In genomic region chr9:134432471-134432870, GRCh38 we compare ENCODE assay signal across 14 cellular contexts.
DNase-seq lines count a peak whose midpoint lies in the region; ATAC-seq and TF ChIP-seq lines count a peak whose summit lies in the region.
"Had no signal": no experiment of that assay in that cellular context is flagged by ENCODE, and none has a peak within 500 bp of the region (broad histone marks: within the 10 kb centered on the region; RNA-seq: fewer than 3 reads in every experiment).

No MANE protein-coding gene starts in this region.

- H3K9me3 ChIP-seq in A673 (ENCODE audit: low read depth, low read length, poor library complexity, severe bottlenecking) (no peaks in the 10 kb centered on the region), ascending aorta (no peaks in the 10 kb centered on the region), esophagus squamous epithelium (no peaks in the 10 kb centered on the region)
- H3K9me3 ChIP-seq: Caco-2 had no signal

- POLR2A ChIA-PET in A673 (lab: Charles Lee; ENCODE audit: low non-redundant PET) = interaction anchor here (0.6 kb wide), 1 partner anchor 234 kb away, joined by 4 read pairs; no protein-coding TSS in a partner anchor

- peak overlapping the region; percentile 71 for H3K27ac ChIP-seq in A673 (ENCODE audit: low read depth, low read length, poor library complexity, severe bottlenecking)
- peak overlapping the region; percentile 64 to 69 for H3K27ac ChIP-seq in ascending aorta
- peak overlapping the region; percentile 87 to 95 (median 92) for H3K27ac ChIP-seq in esophagus squamous epithelium
- peak overlapping the region in 19 of 21 experiments; percentile 31 to 89 (median 68) for H3K27ac ChIP-seq in skin epidermis
- H3K27ac ChIP-seq: neural progenitor cell had no signal

- H3K4me1 ChIP-seq in A673 (ENCODE audit: insufficient read depth, low read length, poor library complexity, severe bottlenecking) (peaks cover 17% of the 10 kb centered on the region), ascending aorta (peaks cover 16 to 35% of the 10 kb centered on the region in 2 donors), esophagus squamous epithelium (peaks cover 63 to 90% (median 67%) of the 10 kb centered on the region in 3 donors)
- H3K4me1 ChIP-seq: Caco-2 had no signal

- DNase-seq in A673 (ENCODE audit: low spot score) (no peak), ascending aorta (ENCODE audit: low spot score in 2 of 2) (no peak), esophagus squamous epithelium (lab: John Stamatoyannopoulos, UW) (no peak), SKM-1 (lab: John Stamatoyannopoulos, UW; ENCODE audit: unreplicated experiment) (no peak), NCI-H2029 (lab: John Stamatoyannopoulos, UW) (no peak), RPMI8226 (no peak)
- DNase-seq: activated CD4-positive, alpha-beta memory T cell treated with anti-CD3 and anti-CD28 coated beads, Interleukin-2, amount 10 ng/mL, durations not matched to agents 7 days and 5 days; Caco-2; NCI-H1105 treated with DMSO at 0.1 percent for 48 hours; NCI-H345; stimulated activated naive CD4-positive, alpha-beta T cell treated with Interleukin-2 at 50 U/mL for 16 hours had no signal

- TF ChIP-seq CTCF in A673 (conservative IDR thresholded peaks at IDR 0.05; ENCODE audit: low read depth, low read length) (no peak), ascending aorta (IDR thresholded peaks at IDR 0.05) (no peak), esophagus squamous epithelium (IDR thresholded peaks at IDR 0.05) (peak in 1 of 6 experiments; percentile 4)

- H3K36me3 ChIP-seq in A673 (ENCODE audit: insufficient read depth, low read length, poor library complexity, severe bottlenecking) (peaks cover 11% of the 10 kb centered on the region), ascending aorta (peaks cover 30 to 43% of the 10 kb centered on the region in 2 donors), esophagus squamous epithelium (peaks cover 6 to 82% (median 17%) of the 10 kb centered on the region in 3 donors)
- H3K36me3 ChIP-seq: neural progenitor cell had no signal

- no peak for TF ChIP-seq POLR2A in esophagus squamous epithelium (IDR thresholded peaks at IDR 0.05)

- no TSS peak for BruUV-seq in A673 (replicated peaks; lab: Mats Ljungman, UMichigan)

- H3K27me3 ChIP-seq in A673 (replicated peaks; ENCODE audit: insufficient read depth, low read depth, low read length, poor library complexity) = no peaks in the 10 kb centered on the region
- no peaks in the 10 kb centered on the region for H3K27me3 ChIP-seq in ascending aorta
- no peaks in the 10 kb centered on the region for H3K27me3 ChIP-seq in esophagus squamous epithelium
- H3K27me3 ChIP-seq: neural progenitor cell had no signal

- intact Hi-C loops in A673 (cut with micrococcal nuclease; ENCODE audit: unreplicated experiment) (no loop called here), ascending aorta (cut with DNase I) (no loop called here), esophagus squamous epithelium (cut with DNase I) (loop anchor here (10.0 kb wide), 1 partner anchor 68 kb away; no protein-coding TSS in a partner anchor)

- H3K4me3 ChIP-seq in A673 (ENCODE audit: low read depth, low read length, poor library complexity, severe bottlenecking) = no peak overlapping the region
- H3K4me3 ChIP-seq in ascending aorta = no peak overlapping the region
- H3K4me3 ChIP-seq in esophagus squamous epithelium = no peak overlapping the region
- H3K4me3 ChIP-seq in skin epidermis = no peak overlapping the region
- H3K4me3 ChIP-seq: neural progenitor cell had no signal

- WGBS in esophagus squamous epithelium, 2 donors = 39% methylated on average over 9 of the region's 14 CpGs; no CpG with 5 or more reads in 1 of the 2 donors

- CTCF ChIA-PET in A673 (lab: Charles Lee) = no interaction called here

- no peak for ATAC-seq in HG02759 (IDR thresholded peaks at IDR 0.05; ENCODE audit: unreplicated experiment)
